In the genomic region with DNA sequence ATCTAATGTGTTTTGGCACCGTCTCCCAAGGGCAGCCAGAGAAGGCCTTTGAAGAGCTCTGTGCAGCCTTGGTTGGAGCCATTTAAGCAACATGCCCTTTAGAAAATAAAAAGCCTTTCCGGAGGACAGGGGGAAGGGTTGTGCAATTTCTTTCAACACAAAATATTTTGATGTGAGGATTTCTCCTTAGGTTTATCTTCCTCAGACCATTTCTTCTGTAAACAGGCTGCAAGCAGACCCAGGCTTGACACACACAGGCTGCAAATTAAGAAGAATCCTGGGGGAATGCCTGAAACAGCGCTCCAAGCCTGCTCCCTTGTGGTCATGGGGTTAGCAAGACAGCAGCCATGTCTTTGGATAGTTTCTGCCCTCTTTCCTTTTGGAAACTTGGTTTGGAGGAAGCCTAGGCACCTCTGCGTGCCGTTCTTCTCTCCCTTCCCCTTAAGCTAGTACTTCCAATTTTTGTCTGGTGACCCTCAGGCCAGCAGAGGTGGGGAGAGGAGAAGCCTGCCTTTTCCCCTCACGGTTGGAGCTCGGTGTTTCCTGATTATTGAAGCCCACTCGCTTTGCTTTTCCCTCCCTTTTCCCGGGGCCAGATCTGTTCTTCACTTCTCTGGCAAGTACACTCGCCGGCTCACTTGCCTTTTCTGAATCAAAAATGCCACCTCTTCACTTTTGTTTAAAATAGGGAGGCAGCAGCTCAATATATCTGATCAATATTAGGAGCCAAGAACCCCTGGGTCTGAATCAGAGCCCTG, we compare ENCODE assay signal across 8 cellular contexts. TPM values are rescaled to one million over a fixed set of nuclear protein-coding genes. Genes with fewer than 3 reads are reported as not detected.
DNase-seq lines count a peak whose midpoint lies in the region; ATAC-seq and TF ChIP-seq lines count a peak whose summit lies in the region.

No MANE protein-coding gene starts in this region.

- no peaks in the 10 kb centered on the region for H3K9me3 ChIP-seq in liver (ENCODE audit: control insufficient read depth in 4 of 4, low read length in 3 of 4)
- no peaks in the 10 kb centered on the region for H3K9me3 ChIP-seq in CD8-positive, alpha-beta memory T cell (ENCODE audit: low read length)

- 0 out of 2 replicates have a peak, but pooled peaks have one; percentile 10 for TF ChIP-seq CTCF in 22Rv1 (IDR thresholded peaks at IDR 0.05)
- peak; percentile 42 for TF ChIP-seq CTCF in LNCaP clone FGC (IDR thresholded peaks at IDR 0.05; ENCODE audit: control insufficient read depth, extremely low read depth, insufficient read depth)
- TF ChIP-seq CTCF in brain (conservative IDR thresholded peaks at IDR 0.05): peak; percentile 45 to 62
- peak; percentile 14 for TF ChIP-seq CTCF in liver (IDR thresholded peaks at IDR 0.05; ENCODE audit: low read depth, low read length, missing input control)

- no peak overlapping the region for H3K9ac ChIP-seq in liver (ENCODE audit: low read depth in 1 of 2, low read length in 2 of 2)

- CTCF ChIA-PET in CD8-positive, alpha-beta memory T cell (lab: Charles Lee): no interaction called here

- POLR2A ChIA-PET in CD8-positive, alpha-beta memory T cell (lab: Charles Lee): no interaction called here

- H3K4me3 ChIP-seq in LNCaP clone FGC (ENCODE audit: low read depth, low read length) (no peak overlapping the region), liver (ENCODE audit: low read depth in 1 of 3, low read length in 3 of 3) (no peak overlapping the region)
- H3K4me3 ChIP-seq in CD8-positive, alpha-beta memory T cell (ENCODE audit: low read length): no peak overlapping the region

- WGBS in liver: 65% methylated on average over 11 of the region's 11 CpGs

- peaks cover 4% of the 10 kb centered on the region for H3K27me3 Mint-ChIP-seq in brain
- H3K27me3 Mint-ChIP-seq in CD8-positive, alpha-beta memory T cell: peaks cover 2 to 5% of the 10 kb centered on the region in 2 donors

- peaks cover 0 to 5% (median 0%) of the 10 kb centered on the region in 4 donors for H3K27me3 ChIP-seq in liver (ENCODE audit: control insufficient read depth in 4 of 4, insufficient read depth in 4 of 4, low read length in 3 of 4)
- no peaks in the 10 kb centered on the region for H3K27me3 ChIP-seq in CD8-positive, alpha-beta memory T cell (ENCODE audit: insufficient read depth, low read length, poor library complexity, severe bottlenecking)

- H3K36me3 Mint-ChIP-seq in brain: no peaks in the 10 kb centered on the region
- no peaks in the 10 kb centered on the region for H3K36me3 Mint-ChIP-seq in CD8-positive, alpha-beta memory T cell

- DNase-seq in LNCaP clone FGC (ENCODE audit: low read depth): no peak
- no peak for DNase-seq in CD8-positive, alpha-beta memory T cell
- no peak for DNase-seq in COLO829 (ENCODE audit: low spot score)

- peak overlapping the region in 1 of 5 experiments; percentile 73 for H3K27ac Mint-ChIP-seq in brain
- no peak overlapping the region for H3K27ac Mint-ChIP-seq in CD8-positive, alpha-beta memory T cell

- H3K27ac ChIP-seq in 22Rv1 (no peak overlapping the region), liver (ENCODE audit: low read depth in 1 of 2, low read length in 2 of 2) (no peak overlapping the region)
- H3K27ac ChIP-seq in CD8-positive, alpha-beta memory T cell (ENCODE audit: low read depth, low read length): no peak overlapping the region

- peaks cover 11% of the 10 kb centered on the region for H3K4me1 Mint-ChIP-seq in brain
- no peaks in the 10 kb centered on the region for H3K4me1 Mint-ChIP-seq in CD8-positive, alpha-beta memory T cell

- ATAC-seq in GM21619 (IDR thresholded peaks at IDR 0.05; ENCODE audit: unreplicated experiment): no peak
- no peak for ATAC-seq in HG03159 (IDR thresholded peaks at IDR 0.05; ENCODE audit: unreplicated experiment)

- no peaks in the 10 kb centered on the region for H3K4me1 ChIP-seq in liver (ENCODE audit: control insufficient read depth in 4 of 4, insufficient read depth in 4 of 4, low read length in 3 of 4)
- no peaks in the 10 kb centered on the region for H3K4me1 ChIP-seq in CD8-positive, alpha-beta memory T cell (ENCODE audit: insufficient read depth, low read length)

- peaks cover 0 to 8% (median 3%) of the 10 kb centered on the region in 5 experiments for H3K9me3 Mint-ChIP-seq in brain
- H3K9me3 Mint-ChIP-seq in CD8-positive, alpha-beta memory T cell: peaks cover 0 to 2% (median 0%) of the 10 kb centered on the region in 5 donors

- no peak overlapping the region for H3K4me3 Mint-ChIP-seq in brain
- no peak overlapping the region for H3K4me3 Mint-ChIP-seq in CD8-positive, alpha-beta memory T cell

- H3K36me3 ChIP-seq in liver (ENCODE audit: control insufficient read depth in 4 of 4, insufficient read depth in 3 of 4, low read depth in 1 of 4, low read length in 3 of 4): no peaks in the 10 kb centered on the region
- no peaks in the 10 kb centered on the region for H3K36me3 ChIP-seq in CD8-positive, alpha-beta memory T cell (ENCODE audit: insufficient read depth, low read length)

- TF ChIP-seq RAD21 in liver (IDR thresholded peaks at IDR 0.05): peak; percentile 61 to 69

TF ChIP-seq in liver, 16 proteins besides CTCF, POLR2A, EP300 and RAD21:
- TF ChIP-seq SP1 (IDR thresholded peaks at IDR 0.05): no peak
- TF ChIP-seq GABPA (IDR thresholded peaks at IDR 0.05 in 1 of 2, conservative IDR thresholded peaks at IDR 0.05 in 1 of 2): no peak
- TF ChIP-seq, protein P1, sequence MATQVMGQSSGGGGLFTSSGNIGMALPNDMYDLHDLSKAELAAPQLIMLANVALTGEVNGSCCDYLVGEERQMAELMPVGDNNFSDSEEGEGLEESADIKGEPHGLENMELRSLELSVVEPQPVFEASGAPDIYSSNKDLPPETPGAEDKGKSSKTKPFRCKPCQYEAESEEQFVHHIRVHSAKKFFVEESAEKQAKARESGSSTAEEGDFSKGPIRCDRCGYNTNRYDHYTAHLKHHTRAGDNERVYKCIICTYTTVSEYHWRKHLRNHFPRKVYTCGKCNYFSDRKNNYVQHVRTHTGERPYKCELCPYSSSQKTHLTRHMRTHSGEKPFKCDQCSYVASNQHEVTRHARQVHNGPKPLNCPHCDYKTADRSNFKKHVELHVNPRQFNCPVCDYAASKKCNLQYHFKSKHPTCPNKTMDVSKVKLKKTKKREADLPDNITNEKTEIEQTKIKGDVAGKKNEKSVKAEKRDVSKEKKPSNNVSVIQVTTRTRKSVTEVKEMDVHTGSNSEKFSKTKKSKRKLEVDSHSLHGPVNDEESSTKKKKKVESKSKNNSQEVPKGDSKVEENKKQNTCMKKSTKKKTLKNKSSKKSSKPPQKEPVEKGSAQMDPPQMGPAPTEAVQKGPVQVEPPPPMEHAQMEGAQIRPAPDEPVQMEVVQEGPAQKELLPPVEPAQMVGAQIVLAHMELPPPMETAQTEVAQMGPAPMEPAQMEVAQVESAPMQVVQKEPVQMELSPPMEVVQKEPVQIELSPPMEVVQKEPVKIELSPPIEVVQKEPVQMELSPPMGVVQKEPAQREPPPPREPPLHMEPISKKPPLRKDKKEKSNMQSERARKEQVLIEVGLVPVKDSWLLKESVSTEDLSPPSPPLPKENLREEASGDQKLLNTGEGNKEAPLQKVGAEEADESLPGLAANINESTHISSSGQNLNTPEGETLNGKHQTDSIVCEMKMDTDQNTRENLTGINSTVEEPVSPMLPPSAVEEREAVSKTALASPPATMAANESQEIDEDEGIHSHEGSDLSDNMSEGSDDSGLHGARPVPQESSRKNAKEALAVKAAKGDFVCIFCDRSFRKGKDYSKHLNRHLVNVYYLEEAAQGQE (IDR thresholded peaks at IDR 0.05): no peak
- TF ChIP-seq, protein P2, sequence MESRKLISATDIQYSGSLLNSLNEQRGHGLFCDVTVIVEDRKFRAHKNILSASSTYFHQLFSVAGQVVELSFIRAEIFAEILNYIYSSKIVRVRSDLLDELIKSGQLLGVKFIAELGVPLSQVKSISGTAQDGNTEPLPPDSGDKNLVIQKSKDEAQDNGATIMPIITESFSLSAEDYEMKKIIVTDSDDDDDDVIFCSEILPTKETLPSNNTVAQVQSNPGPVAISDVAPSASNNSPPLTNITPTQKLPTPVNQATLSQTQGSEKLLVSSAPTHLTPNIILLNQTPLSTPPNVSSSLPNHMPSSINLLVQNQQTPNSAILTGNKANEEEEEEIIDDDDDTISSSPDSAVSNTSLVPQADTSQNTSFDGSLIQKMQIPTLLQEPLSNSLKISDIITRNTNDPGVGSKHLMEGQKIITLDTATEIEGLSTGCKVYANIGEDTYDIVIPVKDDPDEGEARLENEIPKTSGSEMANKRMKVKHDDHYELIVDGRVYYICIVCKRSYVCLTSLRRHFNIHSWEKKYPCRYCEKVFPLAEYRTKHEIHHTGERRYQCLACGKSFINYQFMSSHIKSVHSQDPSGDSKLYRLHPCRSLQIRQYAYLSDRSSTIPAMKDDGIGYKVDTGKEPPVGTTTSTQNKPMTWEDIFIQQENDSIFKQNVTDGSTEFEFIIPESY (IDR thresholded peaks at IDR 0.05): no peak
- no peak for TF ChIP-seq FOXA2 (IDR thresholded peaks at IDR 0.05)
- no peak for TF ChIP-seq TAF1 (conservative IDR thresholded peaks at IDR 0.05)
- TF ChIP-seq HNF4A (conservative IDR thresholded peaks at IDR 0.05): no peak
- TF ChIP-seq HNF4G (IDR thresholded peaks at IDR 0.05): no peak
- no peak for TF ChIP-seq EGR1 (IDR thresholded peaks at IDR 0.05; ENCODE audit: low read depth in 2 of 2)
- no peak for TF ChIP-seq JUND (IDR thresholded peaks at IDR 0.05)
- TF ChIP-seq, protein P3, sequence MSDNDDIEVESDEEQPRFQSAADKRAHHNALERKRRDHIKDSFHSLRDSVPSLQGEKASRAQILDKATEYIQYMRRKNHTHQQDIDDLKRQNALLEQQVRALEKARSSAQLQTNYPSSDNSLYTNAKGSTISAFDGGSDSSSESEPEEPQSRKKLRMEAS (IDR thresholded peaks at IDR 0.05): no peak
- TF ChIP-seq RXRA (IDR thresholded peaks at IDR 0.05): no peak
- no peak for TF ChIP-seq NR2F2 (IDR thresholded peaks at IDR 0.05)
- TF ChIP-seq, protein P4, sequence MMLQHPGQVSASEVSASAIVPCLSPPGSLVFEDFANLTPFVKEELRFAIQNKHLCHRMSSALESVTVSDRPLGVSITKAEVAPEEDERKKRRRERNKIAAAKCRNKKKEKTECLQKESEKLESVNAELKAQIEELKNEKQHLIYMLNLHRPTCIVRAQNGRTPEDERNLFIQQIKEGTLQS (IDR thresholded peaks at IDR 0.05): no peak
- TF ChIP-seq FOXA1 (IDR thresholded peaks at IDR 0.05): no peak
- TF ChIP-seq YY1 (IDR thresholded peaks at IDR 0.05): no peak

RNA-seq across cellular contexts. Expression of a gene that starts 39.6 kb away (rescaled TPM):
- polyA plus RNA-seq in brain (ENCODE audit: insufficient read depth, low read depth, low replicate concordance): not detected
- total RNA-seq in liver: not detected
- not detected for polyA plus RNA-seq in liver
- total RNA-seq in CD8-positive, alpha-beta memory T cell: not detected
- not detected for polyA plus RNA-seq in CD8-positive, alpha-beta memory T cell
